1 cellular context compared by ENCODE assay signal in the genomic region with DNA sequence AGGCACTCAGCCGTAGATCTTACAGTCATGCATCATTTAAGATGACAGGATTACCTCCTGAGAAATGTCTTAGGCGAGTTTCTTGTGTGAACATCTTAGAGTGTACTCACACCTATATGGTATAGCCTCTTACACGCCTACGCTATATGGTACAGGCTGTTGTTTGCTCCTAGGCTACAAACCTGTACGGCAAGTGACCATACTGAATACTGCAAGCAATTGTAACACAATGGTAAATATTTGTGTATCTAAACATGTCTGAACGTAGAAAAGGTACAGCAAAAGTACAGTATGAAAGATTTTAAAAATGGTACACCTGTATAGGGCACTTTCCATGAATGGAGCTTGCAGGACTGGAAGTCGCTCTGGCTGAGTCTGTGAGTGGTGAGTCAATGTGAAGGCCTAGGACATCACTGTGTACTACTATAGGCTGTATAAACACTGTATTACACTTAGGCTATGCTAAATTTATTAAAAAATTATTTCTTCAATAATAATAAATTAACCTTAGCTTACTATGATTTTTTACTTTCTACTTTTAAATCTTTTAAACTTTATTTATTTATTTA.
TF ChIP-seq lines count a peak whose summit lies in the region.

No MANE protein-coding gene starts in this region.

TF ChIP-seq in WTC11, 78 proteins besides CTCF, POLR2A, EP300 and RAD21 (continued from another document):
- TF ChIP-seq, protein P1, sequence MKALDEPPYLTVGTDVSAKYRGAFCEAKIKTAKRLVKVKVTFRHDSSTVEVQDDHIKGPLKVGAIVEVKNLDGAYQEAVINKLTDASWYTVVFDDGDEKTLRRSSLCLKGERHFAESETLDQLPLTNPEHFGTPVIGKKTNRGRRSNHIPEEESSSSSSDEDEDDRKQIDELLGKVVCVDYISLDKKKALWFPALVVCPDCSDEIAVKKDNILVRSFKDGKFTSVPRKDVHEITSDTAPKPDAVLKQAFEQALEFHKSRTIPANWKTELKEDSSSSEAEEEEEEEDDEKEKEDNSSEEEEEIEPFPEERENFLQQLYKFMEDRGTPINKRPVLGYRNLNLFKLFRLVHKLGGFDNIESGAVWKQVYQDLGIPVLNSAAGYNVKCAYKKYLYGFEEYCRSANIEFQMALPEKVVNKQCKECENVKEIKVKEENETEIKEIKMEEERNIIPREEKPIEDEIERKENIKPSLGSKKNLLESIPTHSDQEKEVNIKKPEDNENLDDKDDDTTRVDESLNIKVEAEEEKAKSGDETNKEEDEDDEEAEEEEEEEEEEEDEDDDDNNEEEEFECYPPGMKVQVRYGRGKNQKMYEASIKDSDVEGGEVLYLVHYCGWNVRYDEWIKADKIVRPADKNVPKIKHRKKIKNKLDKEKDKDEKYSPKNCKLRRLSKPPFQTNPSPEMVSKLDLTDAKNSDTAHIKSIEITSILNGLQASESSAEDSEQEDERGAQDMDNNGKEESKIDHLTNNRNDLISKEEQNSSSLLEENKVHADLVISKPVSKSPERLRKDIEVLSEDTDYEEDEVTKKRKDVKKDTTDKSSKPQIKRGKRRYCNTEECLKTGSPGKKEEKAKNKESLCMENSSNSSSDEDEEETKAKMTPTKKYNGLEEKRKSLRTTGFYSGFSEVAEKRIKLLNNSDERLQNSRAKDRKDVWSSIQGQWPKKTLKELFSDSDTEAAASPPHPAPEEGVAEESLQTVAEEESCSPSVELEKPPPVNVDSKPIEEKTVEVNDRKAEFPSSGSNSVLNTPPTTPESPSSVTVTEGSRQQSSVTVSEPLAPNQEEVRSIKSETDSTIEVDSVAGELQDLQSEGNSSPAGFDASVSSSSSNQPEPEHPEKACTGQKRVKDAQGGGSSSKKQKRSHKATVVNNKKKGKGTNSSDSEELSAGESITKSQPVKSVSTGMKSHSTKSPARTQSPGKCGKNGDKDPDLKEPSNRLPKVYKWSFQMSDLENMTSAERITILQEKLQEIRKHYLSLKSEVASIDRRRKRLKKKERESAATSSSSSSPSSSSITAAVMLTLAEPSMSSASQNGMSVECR (CRISPR knock-in tag; IDR thresholded peaks at IDR 0.05; ENCODE audit: borderline replicate concordance): no peak
- TF ChIP-seq NR3C1 (CRISPR knock-in tag; conservative IDR thresholded peaks at IDR 0.05; ENCODE audit: low read depth): no peak
